In the genomic region with DNA sequence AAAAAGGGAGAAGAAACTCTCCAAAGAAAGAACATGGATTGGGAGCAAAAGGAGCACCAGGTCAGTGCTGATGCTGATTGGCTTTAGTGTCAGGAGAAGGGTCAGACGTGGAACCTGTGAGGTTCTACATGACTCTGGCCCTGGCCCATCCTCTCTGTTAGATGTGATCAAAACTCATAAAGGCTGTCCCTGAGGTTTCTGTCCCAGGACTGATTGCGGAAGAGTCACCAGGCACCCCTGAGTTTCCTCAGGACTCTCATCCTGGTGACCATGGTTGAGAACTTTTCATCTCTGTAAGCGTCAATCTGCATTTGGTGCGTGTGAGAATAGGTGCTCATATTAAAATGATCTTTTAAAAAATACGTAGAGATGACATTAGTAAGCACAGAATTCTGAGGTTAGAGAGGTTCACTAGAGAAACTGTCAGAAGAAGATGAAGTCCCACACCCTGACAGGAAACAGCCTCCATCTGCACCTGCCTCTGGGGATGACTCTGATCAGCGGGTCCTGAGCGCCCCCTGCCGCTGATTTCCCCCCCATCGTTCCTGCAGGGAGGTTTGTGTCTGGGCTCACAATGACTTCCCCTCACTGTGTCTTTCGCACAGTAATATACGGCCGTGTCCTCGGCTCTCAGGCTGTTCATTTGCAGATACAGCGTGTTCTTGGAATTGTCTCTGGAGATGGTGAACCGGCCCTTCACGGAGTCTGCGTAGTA, we compare ENCODE assay signal across 1 cellular context.
TF ChIP-seq lines count a peak whose summit lies in the region.

No MANE protein-coding gene starts in this region.

TF ChIP-seq in K562, 482 proteins besides CTCF, POLR2A, EP300 and RAD21 (continued from another document):
- TF ChIP-seq, protein P1, sequence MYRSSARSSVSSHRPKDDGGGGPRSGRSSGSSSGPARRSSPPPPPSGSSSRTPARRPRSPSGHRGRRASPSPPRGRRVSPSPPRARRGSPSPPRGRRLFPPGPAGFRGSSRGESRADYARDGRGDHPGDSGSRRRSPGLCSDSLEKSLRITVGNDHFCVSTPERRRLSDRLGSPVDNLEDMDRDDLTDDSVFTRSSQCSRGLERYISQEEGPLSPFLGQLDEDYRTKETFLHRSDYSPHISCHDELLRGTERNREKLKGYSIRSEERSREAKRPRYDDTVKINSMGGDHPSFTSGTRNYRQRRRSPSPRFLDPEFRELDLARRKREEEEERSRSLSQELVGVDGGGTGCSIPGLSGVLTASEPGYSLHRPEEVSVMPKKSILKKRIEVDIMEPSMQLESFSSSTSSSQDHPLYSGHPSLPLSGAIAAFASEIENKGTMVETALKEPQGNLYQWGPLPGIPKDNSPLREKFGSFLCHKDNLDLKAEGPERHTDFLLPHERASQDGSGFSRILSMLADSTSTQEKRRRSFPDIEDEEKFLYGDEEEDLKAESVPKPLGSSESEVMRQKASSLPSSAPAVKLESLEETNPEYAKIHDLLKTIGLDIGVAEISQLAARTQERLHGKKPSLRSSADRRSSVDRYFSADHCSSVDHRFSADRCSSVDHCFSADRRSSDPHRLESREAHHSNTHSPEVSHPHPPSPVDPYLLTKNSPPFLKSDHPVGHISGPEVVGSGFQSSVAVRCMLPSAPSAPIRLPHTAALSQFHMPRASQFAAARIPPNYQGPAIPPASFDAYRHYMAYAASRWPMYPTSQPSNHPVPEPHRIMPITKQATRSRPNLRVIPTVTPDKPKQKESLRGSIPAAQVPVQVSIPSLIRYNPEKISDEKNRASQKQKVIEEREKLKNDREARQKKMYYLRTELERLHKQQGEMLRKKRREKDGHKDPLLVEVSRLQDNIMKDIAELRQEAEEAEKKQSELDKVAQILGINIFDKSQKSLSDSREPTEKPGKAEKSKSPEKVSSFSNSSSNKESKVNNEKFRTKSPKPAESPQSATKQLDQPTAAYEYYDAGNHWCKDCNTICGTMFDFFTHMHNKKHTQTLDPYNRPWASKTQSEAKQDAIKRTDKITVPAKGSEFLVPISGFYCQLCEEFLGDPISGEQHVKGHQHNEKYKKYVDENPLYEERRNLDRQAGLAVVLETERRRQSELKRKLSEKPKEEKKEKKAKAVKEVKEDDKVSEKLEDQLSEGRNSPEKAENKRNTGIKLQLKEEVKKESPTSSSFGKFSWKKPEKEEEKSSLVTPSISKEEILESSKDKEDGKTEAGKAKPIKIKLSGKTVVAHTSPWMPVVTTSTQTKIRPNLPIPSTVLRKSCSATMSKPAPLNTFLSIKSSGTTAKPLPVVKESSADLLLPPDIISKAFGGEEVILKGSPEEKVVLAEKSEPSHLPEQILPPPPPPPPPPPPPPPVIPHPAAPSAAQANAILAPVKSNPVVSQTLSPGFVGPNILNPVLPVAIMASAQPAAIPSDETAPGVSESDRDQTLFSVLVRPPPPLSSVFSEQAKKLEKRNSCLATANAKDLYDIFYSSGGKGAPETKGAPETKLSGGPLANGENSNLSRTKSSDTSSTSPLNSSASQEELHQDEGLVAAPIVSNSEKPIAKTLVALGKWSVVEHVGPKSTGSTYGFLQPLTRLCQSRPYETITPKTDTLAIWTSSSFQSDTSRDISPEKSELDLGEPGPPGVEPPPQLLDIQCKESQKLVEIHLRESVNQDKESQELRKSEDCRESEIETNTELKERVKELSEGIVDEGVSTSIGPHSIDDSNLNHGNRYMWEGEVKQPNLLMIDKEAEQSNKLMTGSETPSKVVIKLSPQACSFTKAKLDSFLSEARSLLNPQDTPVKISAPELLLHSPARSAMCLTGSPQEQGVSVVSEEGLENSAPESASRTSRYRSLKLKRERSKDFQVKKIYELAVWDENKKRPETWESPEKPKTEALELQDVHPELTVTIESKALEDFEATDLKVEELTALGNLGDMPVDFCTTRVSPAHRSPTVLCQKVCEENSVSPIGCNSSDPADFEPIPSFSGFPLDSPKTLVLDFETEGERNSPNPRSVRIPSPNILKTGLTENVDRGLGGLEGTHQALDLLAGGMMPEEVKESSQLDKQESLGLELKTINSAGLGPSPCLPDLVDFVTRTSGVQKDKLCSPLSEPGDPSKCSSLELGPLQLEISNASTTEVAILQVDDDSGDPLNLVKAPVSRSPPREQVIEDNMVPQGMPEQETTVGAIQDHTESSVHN (IDR thresholded peaks at IDR 0.05; ENCODE audit: borderline replicate concordance in 1 of 2, low read depth in 1 of 2): no peak
- TF ChIP-seq SMAD3 (CRISPR knock-in tag; conservative IDR thresholded peaks at IDR 0.05) (no peak), SREBF2 (CRISPR knock-in tag; IDR thresholded peaks at IDR 0.05) (no peak), MAFK (IDR thresholded peaks at IDR 0.05; ENCODE audit: low read length) (no peak), PYGO2 (tag; IDR thresholded peaks at IDR 0.05) (no peak), SMARCB1 (IDR thresholded peaks at IDR 0.05; ENCODE audit: insufficient read length, low read depth) (no peak), DMBX1 (CRISPR knock-in tag; IDR thresholded peaks at IDR 0.05; ENCODE audit: borderline replicate concordance) (no peak), RNF219 (CRISPR knock-in tag; IDR thresholded peaks at IDR 0.05) (no peak)
